In genomic region chr17:15290186-15290536, GRCh38 we compare ENCODE assay signal across 17 cellular contexts. TPM values are rescaled to one million over a fixed set of nuclear protein-coding genes. Genes with fewer than 3 reads are reported as not detected.
DNase-seq lines count a peak whose midpoint lies in the region; ATAC-seq and TF ChIP-seq lines count a peak whose summit lies in the region.
"Had no signal": no experiment of that assay in that cellular context is flagged by ENCODE, and none has a peak within 500 bp of the region (broad histone marks: within the 10 kb centered on the region; RNA-seq: fewer than 3 reads in every experiment).

No MANE protein-coding gene starts in this region.

- DNase-seq in Calu3: no peak
- no peak for DNase-seq in SJSA1 (ENCODE audit: low read depth in 1 of 2, low spot score in 2 of 2)
- DNase-seq in osteoblast (ENCODE audit: insufficient read length, low spot score, missing footprints): no peak
- no peak for DNase-seq in GM13977 (ENCODE audit: low spot score)
- no peak for DNase-seq in T-helper 9 cell
- DNase-seq: AML-193; CD4-positive, CD25-positive, alpha-beta regulatory T cell; DMS79; H7; Karpas-422 had no signal

- H3K4me1 Mint-ChIP-seq in Calu3 (ENCODE audit: low read depth, unreplicated experiment): peaks cover 6% of the 10 kb centered on the region
- H3K4me1 Mint-ChIP-seq: CD4-positive, CD25-positive, alpha-beta regulatory T cell had no signal

- H3K4me1 ChIP-seq in ACC112 (ENCODE audit: control insufficient read depth, insufficient read depth, low read length, unreplicated experiment) (peaks cover 16% of the 10 kb centered on the region), SJSA1 (replicated peaks) (peaks cover 40% of the 10 kb centered on the region), osteoblast (ENCODE audit: insufficient read depth, low read length) (peaks cover 31% of the 10 kb centered on the region)
- H3K4me1 ChIP-seq: BLaER1 had no signal

- H3K4me3 ChIP-seq in ACC112 (ENCODE audit: low read depth, low read length) (no peak overlapping the region), SJSA1 (no peak overlapping the region), osteoblast (ENCODE audit: insufficient read depth, low read length) (no peak overlapping the region)
- H3K4me3 ChIP-seq: BLaER1, GM23338 had no signal

- TF ChIP-seq CTCF in Calu3 (IDR thresholded peaks at IDR 0.05; ENCODE audit: unreplicated experiment) (no peak), osteoblast (IDR thresholded peaks at IDR 0.05; ENCODE audit: extremely low read depth, low read depth, low read length) (no peak), GM13977 (IDR thresholded peaks at IDR 0.05; ENCODE audit: extremely low read depth, insufficient read depth, missing control alignments) (no peak)

- H3K9me3 Mint-ChIP-seq in Calu3 (ENCODE audit: low read depth, unreplicated experiment): peaks cover 3% of the 10 kb centered on the region
- H3K9me3 Mint-ChIP-seq: GM23338 had no signal

- no peaks in the 10 kb centered on the region for H3K79me2 ChIP-seq in ACC112 (ENCODE audit: control insufficient read depth, insufficient read depth, low read length, unreplicated experiment)
- no peaks in the 10 kb centered on the region for H3K79me2 ChIP-seq in osteoblast (ENCODE audit: insufficient read depth, low read length)

- H3K27ac ChIP-seq in ACC112 (ENCODE audit: low read depth, low read length) (peak overlapping the region; percentile 9; the same call in 1 of the 2 replicates), SJSA1 (peak overlapping the region; percentile 79), osteoblast (ENCODE audit: low read depth, low read length) (peak overlapping the region; percentile 58)
- H3K27ac ChIP-seq: BLaER1 had no signal

- H3K27me3 ChIP-seq in ACC112 (ENCODE audit: insufficient read depth, low read length) (no peaks in the 10 kb centered on the region), SJSA1 (replicated peaks) (no peaks in the 10 kb centered on the region), osteoblast (ENCODE audit: insufficient read depth, low read length) (no peaks in the 10 kb centered on the region)
- H3K27me3 ChIP-seq: BLaER1 had no signal

- H2AFZ ChIP-seq in ACC112 (ENCODE audit: low read length, unreplicated experiment) (no peak overlapping the region), osteoblast (ENCODE audit: low read length) (no peak overlapping the region)

- H3K36me3 ChIP-seq in ACC112 (ENCODE audit: insufficient read depth, low read length): no peaks in the 10 kb centered on the region
- no peaks in the 10 kb centered on the region for H3K36me3 ChIP-seq in SJSA1
- H3K36me3 ChIP-seq in osteoblast (ENCODE audit: insufficient read depth, low read length): no peaks in the 10 kb centered on the region
- H3K36me3 ChIP-seq: BLaER1 had no signal

- CTCF ChIA-PET in Calu3 (lab: Charles Lee): no interaction called here

- H3K36me3 Mint-ChIP-seq in Calu3 (ENCODE audit: insufficient read depth, unreplicated experiment): peaks cover 6% of the 10 kb centered on the region
- H3K36me3 Mint-ChIP-seq: CD4-positive, CD25-positive, alpha-beta regulatory T cell had no signal

- peaks cover 14% of the 10 kb centered on the region for H3K27me3 Mint-ChIP-seq in Calu3 (ENCODE audit: unreplicated experiment)

- no TSS peak for BruUV-seq in Calu3 (replicated peaks; lab: Mats Ljungman, UMichigan)

- H3K4me2 ChIP-seq in osteoblast (ENCODE audit: insufficient read depth, low read length): peak overlapping the region; percentile 10
- H3K4me2 ChIP-seq: BLaER1, GM23338 had no signal

- H3K4me3 Mint-ChIP-seq in Calu3 (ENCODE audit: low read depth, unreplicated experiment): no peak overlapping the region
- H3K4me3 Mint-ChIP-seq: CD4-positive, CD25-positive, alpha-beta regulatory T cell; GM23338 had no signal

- no peak for ATAC-seq in GM19328 (IDR thresholded peaks at IDR 0.05; ENCODE audit: unreplicated experiment)
- ATAC-seq: GM23338 had no signal

- no peaks in the 10 kb centered on the region for H4K20me1 ChIP-seq in osteoblast (ENCODE audit: insufficient read depth, low read length)
- H4K20me1 ChIP-seq: BLaER1 had no signal

- in situ Hi-C loops in GM13977 (cut with MboI; ENCODE audit: low pct_unique_long_range_greater_than_20kb, low sequenced_read_pairs, unreplicated experiment): no loop called here

- H3K27ac Mint-ChIP-seq in Calu3 (ENCODE audit: unreplicated experiment): peak overlapping the region; percentile 73
- H3K27ac Mint-ChIP-seq: CD4-positive, CD25-positive, alpha-beta regulatory T cell; GM23338 had no signal

- intact Hi-C loops in Calu3 (cut with micrococcal nuclease; ENCODE audit: unreplicated experiment): no loop called here

- H3K9me3 ChIP-seq in SJSA1 (replicated peaks): no peaks in the 10 kb centered on the region
- no peaks in the 10 kb centered on the region for H3K9me3 ChIP-seq in osteoblast (ENCODE audit: low read depth, low read length)
- H3K9me3 ChIP-seq: BLaER1 had no signal

RNA-seq across cellular contexts. Expression of gene PMP22, which starts 25.0 kb away (rescaled TPM):
- total RNA-seq in Calu3 (2022): 0.83 and 1.7 TPM in 2 replicates
- total RNA-seq in SJSA1 (2014; rRNA removed; shearing (Covaris generic)): 80.3 and 103 TPM in 2 replicates
- 151 and 163 TPM in 2 replicates for total RNA-seq in osteoblast
- total RNA-seq: A673; CD4-positive, CD25-positive, alpha-beta regulatory T cell had no signal

RNA-seq across cellular contexts. Expression of gene TEKT3, which starts 51.2 kb away (rescaled TPM):
- total RNA-seq in Calu3 (2022) (not detected in 2 replicates), osteoblast (0.36 TPM in 1 of 2 replicates, not detected in the other)
- total RNA-seq in SJSA1 (2014; rRNA removed; shearing (Covaris generic)): 1.0 TPM in 1 of 2 replicates, not detected in the other
- total RNA-seq: A673, G401, HT1080 had no signal

Comparison
In these comparisons a context has a peak if more than half of its experiments do, and no peak if none do; other contexts are left out.
1. H3K27ac ChIP-seq: peak in every context shown above with its lines; median percentile 79 in SJSA1; 58 in osteoblast; 9 in ACC112.
2. RNA of gene PMP22, which starts 25.0 kb away (total RNA-seq): 151 to 163 TPM in osteoblast and 80.3 to 103 TPM in SJSA1; 0.83 to 1.7 TPM in Calu3; every median in the first group is over 10 times any median in the second.